2 cellular contexts compared by ENCODE assay signal in the genomic region with DNA sequence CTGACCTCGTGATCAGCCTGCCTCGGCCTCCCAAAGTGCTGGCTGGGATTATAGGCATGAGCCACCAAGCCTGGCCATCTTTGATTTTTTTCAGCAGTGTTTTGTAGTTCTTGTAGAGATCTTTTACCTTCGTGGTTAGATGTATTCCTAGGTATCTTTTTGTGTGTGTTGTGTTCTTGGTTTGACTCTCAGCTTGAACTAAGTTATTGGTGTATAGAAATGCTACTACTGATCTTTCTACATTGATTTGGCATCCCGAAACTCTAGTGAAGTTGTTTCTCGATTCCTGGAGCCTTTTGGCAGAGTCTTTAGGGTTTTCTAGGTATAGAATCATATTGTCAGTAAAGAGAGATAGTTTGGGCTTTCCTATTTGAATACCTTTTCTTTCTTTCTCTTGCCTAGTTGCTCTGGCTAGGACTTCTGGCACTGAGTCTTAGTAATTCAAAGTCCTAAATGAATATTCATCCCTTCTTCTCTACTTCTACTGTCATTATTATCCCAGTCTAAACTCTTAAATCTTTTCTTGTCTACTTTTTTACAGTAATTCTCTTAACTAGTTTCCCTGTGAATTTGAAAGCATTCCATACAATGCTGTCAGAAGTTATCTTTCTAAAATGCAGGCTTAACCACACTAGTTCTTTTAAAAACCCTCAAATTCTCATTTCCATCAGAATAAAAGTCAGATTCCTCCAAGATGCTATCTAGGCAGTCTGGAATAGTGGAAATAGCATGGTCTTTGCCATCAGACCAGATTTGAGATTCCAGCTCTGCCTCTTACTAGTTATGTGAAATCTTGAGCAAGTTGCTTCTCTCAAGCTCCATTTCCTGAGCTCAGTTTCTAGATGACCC.
TF ChIP-seq lines count a peak whose summit lies in the region.

No MANE protein-coding gene starts in this region.

TF ChIP-seq in WTC11, 78 proteins besides CTCF, POLR2A, EP300 and RAD21:
- no peak for TF ChIP-seq GRHL2 (CRISPR knock-in tag; IDR thresholded peaks at IDR 0.05; ENCODE audit: insufficient replicate concordance, severe bottlenecking)
- TF ChIP-seq, protein P1, sequence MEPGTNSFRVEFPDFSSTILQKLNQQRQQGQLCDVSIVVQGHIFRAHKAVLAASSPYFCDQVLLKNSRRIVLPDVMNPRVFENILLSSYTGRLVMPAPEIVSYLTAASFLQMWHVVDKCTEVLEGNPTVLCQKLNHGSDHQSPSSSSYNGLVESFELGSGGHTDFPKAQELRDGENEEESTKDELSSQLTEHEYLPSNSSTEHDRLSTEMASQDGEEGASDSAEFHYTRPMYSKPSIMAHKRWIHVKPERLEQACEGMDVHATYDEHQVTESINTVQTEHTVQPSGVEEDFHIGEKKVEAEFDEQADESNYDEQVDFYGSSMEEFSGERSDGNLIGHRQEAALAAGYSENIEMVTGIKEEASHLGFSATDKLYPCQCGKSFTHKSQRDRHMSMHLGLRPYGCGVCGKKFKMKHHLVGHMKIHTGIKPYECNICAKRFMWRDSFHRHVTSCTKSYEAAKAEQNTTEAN (CRISPR knock-in tag; IDR thresholded peaks at IDR 0.05), result no peak
- TF ChIP-seq, protein P2, sequence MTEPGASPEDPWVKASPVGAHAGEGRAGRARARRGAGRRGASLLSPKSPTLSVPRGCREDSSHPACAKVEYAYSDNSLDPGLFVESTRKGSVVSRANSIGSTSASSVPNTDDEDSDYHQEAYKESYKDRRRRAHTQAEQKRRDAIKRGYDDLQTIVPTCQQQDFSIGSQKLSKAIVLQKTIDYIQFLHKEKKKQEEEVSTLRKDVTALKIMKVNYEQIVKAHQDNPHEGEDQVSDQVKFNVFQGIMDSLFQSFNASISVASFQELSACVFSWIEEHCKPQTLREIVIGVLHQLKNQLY (CRISPR knock-in tag; IDR thresholded peaks at IDR 0.05), result no peak
- TF ChIP-seq ETV6 (CRISPR knock-in tag; IDR thresholded peaks at IDR 0.05), result no peak
- TF ChIP-seq TEAD1 (CRISPR knock-in tag; IDR thresholded peaks at IDR 0.05), result no peak
- no peak for TF ChIP-seq IRF2 (CRISPR knock-in tag; IDR thresholded peaks at IDR 0.05; ENCODE audit: borderline replicate concordance, low read depth)
- no peak for TF ChIP-seq GTF2I (CRISPR knock-in tag; conservative IDR thresholded peaks at IDR 0.05)
- no peak for TF ChIP-seq FOXJ3 (CRISPR knock-in tag; IDR thresholded peaks at IDR 0.05; ENCODE audit: borderline replicate concordance)
- TF ChIP-seq, protein P3, sequence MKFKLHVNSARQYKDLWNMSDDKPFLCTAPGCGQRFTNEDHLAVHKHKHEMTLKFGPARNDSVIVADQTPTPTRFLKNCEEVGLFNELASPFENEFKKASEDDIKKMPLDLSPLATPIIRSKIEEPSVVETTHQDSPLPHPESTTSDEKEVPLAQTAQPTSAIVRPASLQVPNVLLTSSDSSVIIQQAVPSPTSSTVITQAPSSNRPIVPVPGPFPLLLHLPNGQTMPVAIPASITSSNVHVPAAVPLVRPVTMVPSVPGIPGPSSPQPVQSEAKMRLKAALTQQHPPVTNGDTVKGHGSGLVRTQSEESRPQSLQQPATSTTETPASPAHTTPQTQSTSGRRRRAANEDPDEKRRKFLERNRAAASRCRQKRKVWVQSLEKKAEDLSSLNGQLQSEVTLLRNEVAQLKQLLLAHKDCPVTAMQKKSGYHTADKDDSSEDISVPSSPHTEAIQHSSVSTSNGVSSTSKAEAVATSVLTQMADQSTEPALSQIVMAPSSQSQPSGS (CRISPR knock-in tag; IDR thresholded peaks at IDR 0.05; ENCODE audit: borderline replicate concordance, low read depth), result no peak
- no peak for TF ChIP-seq JUN (CRISPR knock-in tag; IDR thresholded peaks at IDR 0.05)

TF ChIP-seq in H1, 55 proteins besides CTCF, POLR2A, EP300 and RAD21:
- TF ChIP-seq KDM4A (IDR thresholded peaks at IDR 0.05; ENCODE audit: low read depth, low read length, severe bottlenecking), result no peak
- no peak for TF ChIP-seq CTBP2 (IDR thresholded peaks at IDR 0.05; ENCODE audit: borderline replicate concordance, insufficient read depth, insufficient read length, low read length)
- TF ChIP-seq BRCA1 (IDR thresholded peaks at IDR 0.05; ENCODE audit: low read depth, low read length), result no peak
- no peak for TF ChIP-seq TCF12 (IDR thresholded peaks at IDR 0.05; ENCODE audit: low read depth, low read length)
- TF ChIP-seq YY1 (IDR thresholded peaks at IDR 0.05; ENCODE audit: low read depth, low read length), result no peak
- no peak for TF ChIP-seq TAF1 (IDR thresholded peaks at IDR 0.05; ENCODE audit: low read depth, low read length)
- no peak for TF ChIP-seq SUZ12 (IDR thresholded peaks at IDR 0.05; ENCODE audit: low read length)
- TF ChIP-seq, protein P4, sequence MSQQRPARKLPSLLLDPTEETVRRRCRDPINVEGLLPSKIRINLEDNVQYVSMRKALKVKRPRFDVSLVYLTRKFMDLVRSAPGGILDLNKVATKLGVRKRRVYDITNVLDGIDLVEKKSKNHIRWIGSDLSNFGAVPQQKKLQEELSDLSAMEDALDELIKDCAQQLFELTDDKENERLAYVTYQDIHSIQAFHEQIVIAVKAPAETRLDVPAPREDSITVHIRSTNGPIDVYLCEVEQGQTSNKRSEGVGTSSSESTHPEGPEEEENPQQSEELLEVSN (IDR thresholded peaks at IDR 0.05), result no peak
- TF ChIP-seq NRF1 (IDR thresholded peaks at IDR 0.05; ENCODE audit: low read depth, low read length), result no peak
- TF ChIP-seq CBX5 (IDR thresholded peaks at IDR 0.05; ENCODE audit: low read depth, low read length), result no peak
- no peak for TF ChIP-seq CHD1 (IDR thresholded peaks at IDR 0.05; ENCODE audit: low read depth, low read length)
- TF ChIP-seq, protein P5, sequence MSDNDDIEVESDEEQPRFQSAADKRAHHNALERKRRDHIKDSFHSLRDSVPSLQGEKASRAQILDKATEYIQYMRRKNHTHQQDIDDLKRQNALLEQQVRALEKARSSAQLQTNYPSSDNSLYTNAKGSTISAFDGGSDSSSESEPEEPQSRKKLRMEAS (IDR thresholded peaks at IDR 0.05), result no peak
- TF ChIP-seq JUN (IDR thresholded peaks at IDR 0.05; ENCODE audit: low read depth, low read length), result no peak
- TF ChIP-seq EZH2 (IDR thresholded peaks at IDR 0.05; ENCODE audit: low read depth, low read length, severe bottlenecking), result no peak
TF ChIP-seq in H1: peak in this region for 0.
